In genomic region chr11:22512457-22512856, GRCh38 we compare ENCODE assay signal across 32 cellular contexts.
"Had no signal": no experiment of that assay in that cellular context is flagged by ENCODE, and none has a peak within 500 bp of the region (broad histone marks: within the 10 kb centered on the region; RNA-seq: fewer than 3 reads in every experiment).

No MANE protein-coding gene starts in this region.

- FAIRE-seq: endothelial cell of umbilical vein had no signal

- H3K9me3 ChIP-seq: breast epithelium, gastroesophageal sphincter, left ventricle myocardium inferior, mucosa of descending colon, ovary, prostate gland, sigmoid colon, stomach, suprapubic skin, tibial artery had no signal

- H3K27me3 ChIP-seq: breast epithelium, gastroesophageal sphincter, ovary, sigmoid colon, stomach, suprapubic skin, tibial artery had no signal

- H3K27ac ChIP-seq: gastroesophageal sphincter, left ventricle myocardium inferior, ovary, prostate gland, sigmoid colon, stomach, suprapubic skin, tibial artery, WERI-Rb-1 had no signal

- H3K4me3 ChIP-seq: breast epithelium, gastroesophageal sphincter, left ventricle myocardium inferior, lung, mucosa of descending colon, ovary, prostate gland, sigmoid colon, smooth muscle cell, stomach, suprapubic skin, tibial artery had no signal

- H3K36me3 ChIP-seq: breast epithelium, gastroesophageal sphincter, left ventricle myocardium inferior, ovary, prostate gland, sigmoid colon, stomach, suprapubic skin, tibial artery, WERI-Rb-1 had no signal

- H3K4me1 ChIP-seq: breast epithelium, left ventricle myocardium inferior, prostate gland, stomach, tibial artery had no signal

- DNase-seq: activated CD4-positive, alpha-beta memory T cell treated with anti-CD3 and anti-CD28 coated beads for 36 hours; activated CD4-positive, alpha-beta T cell treated with anti-CD3 and anti-CD28 coated beads, Interleukin-2, amount 10 ng/mL, durations not matched to agents 24 days and 14 days; activated CD8-positive, alpha-beta memory T cell treated with anti-CD3 and anti-CD28 coated beads, Interleukin-2, amount 50 U/mL, for 4 hours; activated gamma-delta T cell; activated naive CD4-positive, alpha-beta T cell treated with anti-CD3 and anti-CD28 coated beads, Interleukin-2, amount 50 U/mL, for 16 hours; activated T-cell treated with anti-CD3 and anti-CD28 coated beads, Interleukin-2, amount 50 U/mL, for 1 hour; amniotic stem cell; central memory CD4-positive, alpha-beta T cell; head of caudate nucleus; hippocampal formation; left ventricle myocardium inferior; mesendoderm; mucosa of descending colon; ovary; retina; sigmoid colon; stimulated activated CD4-positive, alpha-beta T cell treated with anti-CD3 and anti-CD28 coated beads, Interleukin-1b, Interleukin-23, amount 100 ng/mL, for 48 hours; stimulated activated CD4-positive, alpha-beta T cell treated with anti-CD3 and anti-CD28 coated beads, Interleukin-4, amount 100 ng/mL, for 4 hours; stimulated activated CD8-positive, alpha-beta memory T cell treated with anti-CD3 and anti-CD28 coated beads, Interleukin-4, amount 100 ng/mL, for 48 hours; stimulated activated naive B cell treated with anti-CD40 and anti-IgM and Interleukin-4, amounts not matched to agents 10 μg/mL and 1 μg/mL and 100 μg/mL, for 72 hours; stomach; T-helper 17 cell; T1000; tibial artery; WERI-Rb-1 had no signal
